ENCODE assay signal across 1 cellular context in the genomic region with DNA sequence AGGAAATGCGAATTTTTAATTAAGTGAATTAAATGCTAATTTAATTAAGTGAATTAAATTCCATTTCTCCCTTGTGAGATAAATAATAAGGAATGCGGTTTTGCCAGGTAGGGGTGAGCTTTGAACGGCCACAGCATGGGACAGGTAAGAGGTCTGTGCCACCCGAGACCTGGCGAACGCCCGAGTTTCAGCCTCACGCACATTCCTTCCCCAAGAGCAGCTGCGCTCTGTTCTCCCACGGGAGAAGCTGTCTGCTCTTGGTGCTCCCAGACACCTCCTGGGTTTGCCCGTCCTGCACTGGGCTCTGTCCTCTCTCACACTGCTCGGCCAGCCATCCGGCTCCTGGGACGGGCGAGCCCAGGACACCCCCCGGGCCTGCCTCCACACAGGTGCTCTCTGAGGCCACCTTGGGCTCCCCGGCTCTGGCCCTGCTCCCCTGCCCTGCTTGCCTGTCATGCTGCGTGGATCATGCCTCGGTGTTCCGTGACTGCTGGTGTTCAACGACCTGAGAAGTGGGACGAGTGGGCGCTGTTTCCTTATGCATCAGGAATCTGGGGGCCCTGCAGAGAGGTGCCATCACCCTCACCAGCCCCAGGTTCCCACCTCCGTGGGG.
TF ChIP-seq lines count a peak whose summit lies in the region.

No MANE protein-coding gene starts in this region.

TF ChIP-seq in A549, 52 proteins besides CTCF, POLR2A, EP300 and RAD21:
- no peak for TF ChIP-seq HEYL (CRISPR knock-in tag; IDR thresholded peaks at IDR 0.05)
- TF ChIP-seq, protein P1, sequence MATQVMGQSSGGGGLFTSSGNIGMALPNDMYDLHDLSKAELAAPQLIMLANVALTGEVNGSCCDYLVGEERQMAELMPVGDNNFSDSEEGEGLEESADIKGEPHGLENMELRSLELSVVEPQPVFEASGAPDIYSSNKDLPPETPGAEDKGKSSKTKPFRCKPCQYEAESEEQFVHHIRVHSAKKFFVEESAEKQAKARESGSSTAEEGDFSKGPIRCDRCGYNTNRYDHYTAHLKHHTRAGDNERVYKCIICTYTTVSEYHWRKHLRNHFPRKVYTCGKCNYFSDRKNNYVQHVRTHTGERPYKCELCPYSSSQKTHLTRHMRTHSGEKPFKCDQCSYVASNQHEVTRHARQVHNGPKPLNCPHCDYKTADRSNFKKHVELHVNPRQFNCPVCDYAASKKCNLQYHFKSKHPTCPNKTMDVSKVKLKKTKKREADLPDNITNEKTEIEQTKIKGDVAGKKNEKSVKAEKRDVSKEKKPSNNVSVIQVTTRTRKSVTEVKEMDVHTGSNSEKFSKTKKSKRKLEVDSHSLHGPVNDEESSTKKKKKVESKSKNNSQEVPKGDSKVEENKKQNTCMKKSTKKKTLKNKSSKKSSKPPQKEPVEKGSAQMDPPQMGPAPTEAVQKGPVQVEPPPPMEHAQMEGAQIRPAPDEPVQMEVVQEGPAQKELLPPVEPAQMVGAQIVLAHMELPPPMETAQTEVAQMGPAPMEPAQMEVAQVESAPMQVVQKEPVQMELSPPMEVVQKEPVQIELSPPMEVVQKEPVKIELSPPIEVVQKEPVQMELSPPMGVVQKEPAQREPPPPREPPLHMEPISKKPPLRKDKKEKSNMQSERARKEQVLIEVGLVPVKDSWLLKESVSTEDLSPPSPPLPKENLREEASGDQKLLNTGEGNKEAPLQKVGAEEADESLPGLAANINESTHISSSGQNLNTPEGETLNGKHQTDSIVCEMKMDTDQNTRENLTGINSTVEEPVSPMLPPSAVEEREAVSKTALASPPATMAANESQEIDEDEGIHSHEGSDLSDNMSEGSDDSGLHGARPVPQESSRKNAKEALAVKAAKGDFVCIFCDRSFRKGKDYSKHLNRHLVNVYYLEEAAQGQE (IDR thresholded peaks at IDR 0.05): no peak
- no peak for TF ChIP-seq TFCP2L1 (CRISPR knock-in tag; IDR thresholded peaks at IDR 0.05)
- TF ChIP-seq POLR2AphosphoS2 (conservative IDR thresholded peaks at IDR 0.05; ENCODE audit: low read length): no peak
- no peak for TF ChIP-seq FOXS1 (CRISPR knock-in tag; IDR thresholded peaks at IDR 0.05)
- TF ChIP-seq, protein P2, sequence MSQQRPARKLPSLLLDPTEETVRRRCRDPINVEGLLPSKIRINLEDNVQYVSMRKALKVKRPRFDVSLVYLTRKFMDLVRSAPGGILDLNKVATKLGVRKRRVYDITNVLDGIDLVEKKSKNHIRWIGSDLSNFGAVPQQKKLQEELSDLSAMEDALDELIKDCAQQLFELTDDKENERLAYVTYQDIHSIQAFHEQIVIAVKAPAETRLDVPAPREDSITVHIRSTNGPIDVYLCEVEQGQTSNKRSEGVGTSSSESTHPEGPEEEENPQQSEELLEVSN (IDR thresholded peaks at IDR 0.05; ENCODE audit: borderline replicate concordance, low read depth): no peak
- no peak for TF ChIP-seq RFX5 (IDR thresholded peaks at IDR 0.05)
- TF ChIP-seq, protein P3, sequence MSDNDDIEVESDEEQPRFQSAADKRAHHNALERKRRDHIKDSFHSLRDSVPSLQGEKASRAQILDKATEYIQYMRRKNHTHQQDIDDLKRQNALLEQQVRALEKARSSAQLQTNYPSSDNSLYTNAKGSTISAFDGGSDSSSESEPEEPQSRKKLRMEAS (IDR thresholded peaks at IDR 0.05): no peak
- no peak for TF ChIP-seq MYC (IDR thresholded peaks at IDR 0.05; ENCODE audit: borderline replicate concordance, low read length)
- TF ChIP-seq, protein P4, sequence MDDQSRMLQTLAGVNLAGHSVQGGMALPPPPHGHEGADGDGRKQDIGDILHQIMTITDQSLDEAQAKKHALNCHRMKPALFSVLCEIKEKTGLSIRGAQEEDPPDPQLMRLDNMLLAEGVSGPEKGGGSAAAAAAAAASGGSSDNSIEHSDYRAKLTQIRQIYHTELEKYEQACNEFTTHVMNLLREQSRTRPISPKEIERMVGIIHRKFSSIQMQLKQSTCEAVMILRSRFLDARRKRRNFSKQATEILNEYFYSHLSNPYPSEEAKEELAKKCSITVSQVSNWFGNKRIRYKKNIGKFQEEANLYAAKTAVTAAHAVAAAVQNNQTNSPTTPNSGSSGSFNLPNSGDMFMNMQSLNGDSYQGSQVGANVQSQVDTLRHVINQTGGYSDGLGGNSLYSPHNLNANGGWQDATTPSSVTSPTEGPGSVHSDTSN (IDR thresholded peaks at IDR 0.05): no peak
- no peak for TF ChIP-seq TP53 (CRISPR knock-in tag; IDR thresholded peaks at IDR 0.05)
- no peak for TF ChIP-seq KDM5A (IDR thresholded peaks at IDR 0.05)
- TF ChIP-seq GATA3 (IDR thresholded peaks at IDR 0.05; ENCODE audit: borderline replicate concordance): no peak
- TF ChIP-seq HOXB13 (CRISPR knock-in tag; IDR thresholded peaks at IDR 0.05; ENCODE audit: low read depth): no peak
- no peak for TF ChIP-seq RNF2 (IDR thresholded peaks at IDR 0.05; ENCODE audit: borderline replicate concordance, low read depth)
- no peak for TF ChIP-seq RCOR1 (IDR thresholded peaks at IDR 0.05; ENCODE audit: low read depth, low read length)
